ENCODE assay signal across 23 cellular contexts in genomic region chr7:145812218-145812617, GRCh38.
"Had no signal": no experiment of that assay in that cellular context is flagged by ENCODE, and none has a peak within 500 bp of the region (broad histone marks: within the 10 kb centered on the region; RNA-seq: fewer than 3 reads in every experiment).

No MANE protein-coding gene starts in this region.

- H3K4me2 ChIP-seq: hepatocyte had no signal

- H3K27ac ChIP-seq: coronary artery, dorsolateral prefrontal cortex, esophagus muscularis mucosa, foreskin keratinocyte, gastroesophageal sphincter, heart left ventricle, hepatocyte, left lung, lower lobe of right lung had no signal

- H3K79me2 ChIP-seq: hepatocyte had no signal

- H3K36me3 ChIP-seq: esophagus muscularis mucosa, gastroesophageal sphincter, heart left ventricle, left lung, lower lobe of right lung had no signal

- DNase-seq: dermis blood vessel endothelial cell; dorsolateral prefrontal cortex; effector CD4-positive, alpha-beta T cell; effector memory CD4-positive, alpha-beta T cell; foreskin keratinocyte; heart left ventricle; hypothalamus; immature natural killer cell; left cardiac atrium; left lung; left ventricle myocardium superior; lower lobe of right lung; mesendoderm; midbrain had no signal

- ATAC-seq: foreskin keratinocyte, gastroesophageal sphincter, heart left ventricle, left cardiac atrium, left lung, left ventricle myocardium superior, lower lobe of right lung had no signal

- H3K27me3 ChIP-seq: dorsolateral prefrontal cortex, esophagus muscularis mucosa, foreskin keratinocyte, gastroesophageal sphincter, heart left ventricle, hepatocyte, left lung had no signal

- H2AFZ ChIP-seq: hepatocyte had no signal

- FAIRE-seq: colon, endothelial cell of umbilical vein, frontal cortex, islet of Langerhans, keratinocyte had no signal

- H3K9me3 ChIP-seq: lower lobe of right lung had no signal

- H3K4me1 ChIP-seq: esophagus muscularis mucosa, foreskin keratinocyte, gastroesophageal sphincter, heart left ventricle, left lung, lower lobe of right lung had no signal

- H3K4me3 ChIP-seq: coronary artery, dorsolateral prefrontal cortex, esophagus muscularis mucosa, gastroesophageal sphincter, heart left ventricle, hepatocyte, left lung, lower lobe of right lung had no signal
